6 cellular contexts compared by ENCODE assay signal in the genomic region with DNA sequence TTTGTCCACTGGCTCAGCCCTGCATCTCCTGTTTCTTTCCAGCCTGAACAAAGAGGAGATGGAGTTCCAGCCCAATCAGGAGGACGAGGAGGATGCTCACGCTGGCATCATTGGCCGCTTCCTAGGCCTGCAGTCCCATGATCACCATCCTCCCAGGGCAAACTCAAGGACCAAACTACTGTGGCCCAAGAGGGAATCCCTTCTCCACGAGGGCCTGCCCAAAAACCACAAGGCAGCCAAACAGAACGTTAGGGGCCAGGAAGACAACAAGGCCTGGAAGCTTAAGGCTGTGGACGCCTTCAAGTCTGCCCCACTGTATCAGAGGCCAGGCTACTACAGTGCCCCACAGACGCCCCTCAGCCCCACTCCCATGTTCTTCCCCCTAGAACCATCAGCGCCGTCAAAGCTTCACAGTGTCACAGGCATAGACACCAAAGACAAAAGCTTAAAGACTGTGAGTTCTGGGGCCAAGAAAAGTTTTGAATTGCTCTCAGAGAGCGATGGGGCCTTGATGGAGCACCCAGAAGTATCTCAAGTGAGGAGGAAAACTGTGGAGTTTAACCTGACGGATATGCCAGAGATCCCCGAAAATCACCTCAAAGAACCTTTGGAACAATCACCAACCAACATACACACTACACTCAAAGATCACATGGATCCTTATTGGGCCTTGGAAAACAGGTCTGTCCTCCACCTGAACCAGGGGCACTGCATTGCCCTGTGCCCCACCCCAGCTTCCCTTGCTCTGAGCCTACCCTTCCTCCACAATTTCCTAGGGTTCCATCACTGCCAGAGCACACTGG. TPM values are rescaled to one million over a fixed set of nuclear protein-coding genes. Genes with fewer than 3 reads are reported as not detected.
DNase-seq lines count a peak whose midpoint lies in the region; ATAC-seq, FAIRE-seq and TF ChIP-seq lines count a peak whose summit lies in the region.

No MANE protein-coding gene starts in this region.

- peak overlapping the region in 1 of 2 experiments; percentile 50; a peak in 1 of 4 replicates for H3K9ac ChIP-seq in K562 (ENCODE audit: insufficient read depth in 1 of 2, low read depth in 2 of 2, low read length in 2 of 2)

- peak overlapping the region; percentile 34 to 100 (median 88) for H3K27ac Mint-ChIP-seq in CD8-positive, alpha-beta memory T cell
- peak overlapping the region; percentile 86 to 93 for H3K27ac Mint-ChIP-seq in natural killer cell

- no peak for TF ChIP-seq EP300 in K562 (IDR thresholded peaks at IDR 0.05; ENCODE audit: low read length)

- intact Hi-C loops in K562 (cut with micrococcal nuclease) (no loop called here), natural killer cell (cut with micrococcal nuclease) (no loop called here)

- peaks cover 43% of the 10 kb centered on the region for H4K20me1 ChIP-seq in K562 (replicated peaks; ENCODE audit: control insufficient read depth, insufficient read depth, low read length)

- in situ Hi-C loops in K562 (cut with MboI) = no loop called here
- in situ Hi-C loops in HAP-1 (cut with MboI; ENCODE audit: low sequenced_read_pairs) = no loop called here

- H3K27me3 ChIP-seq in CD8-positive, alpha-beta memory T cell (ENCODE audit: insufficient read depth, low read length, poor library complexity, severe bottlenecking) = no peaks in the 10 kb centered on the region
- no peaks in the 10 kb centered on the region for H3K27me3 ChIP-seq in K562 (ENCODE audit: control insufficient read depth in 2 of 2, insufficient read depth in 2 of 2, low read length in 2 of 2)
- H3K27me3 ChIP-seq in HAP-1 (ENCODE audit: low read depth) = no peaks in the 10 kb centered on the region

- peaks cover 18% of the 10 kb centered on the region for H3K36me3 ChIP-seq in CD8-positive, alpha-beta memory T cell (ENCODE audit: insufficient read depth, low read length)
- H3K36me3 ChIP-seq in K562 (ENCODE audit: control insufficient read depth, insufficient read depth, low read length) (peaks cover 39% of the 10 kb centered on the region), HAP-1 (replicated peaks) (peaks cover 37% of the 10 kb centered on the region)

- no peak for TF ChIP-seq POLR2A in K562 (conservative IDR thresholded peaks at IDR 0.05)

- no TSS peak for BruUV-seq in K562 (replicated peaks; lab: Mats Ljungman, UMichigan)

- H3K4me3 Mint-ChIP-seq in CD8-positive, alpha-beta memory T cell = peak overlapping the region in 3 of 7 donors; percentile 32 to 100 (median 41)
- H3K4me3 Mint-ChIP-seq in natural killer cell = peak overlapping the region; percentile 37

- H3K9me1 ChIP-seq in K562 (ENCODE audit: control insufficient read depth, insufficient read depth, low read length) = peaks cover 6% of the 10 kb centered on the region

- H2AFZ ChIP-seq in K562 (ENCODE audit: low read depth, low read length) = no peak overlapping the region

- H3K27ac ChIP-seq in CD8-positive, alpha-beta memory T cell (ENCODE audit: low read depth, low read length) = no peak overlapping the region
- peak overlapping the region; percentile 18; the same call in 2 of the 3 replicates for H3K27ac ChIP-seq in K562 (ENCODE audit: extremely low read depth, low read depth, low read length)

- H3K79me2 ChIP-seq in K562 (ENCODE audit: control insufficient read depth, insufficient read depth, low read length) = peaks cover 41% of the 10 kb centered on the region

- TF ChIP-seq RAD21 in K562 (CRISPR knock-in tag; conservative IDR thresholded peaks at IDR 0.05 in 1 of 2, IDR thresholded peaks at IDR 0.05 in 1 of 2) = no peak

- H3K27me3 Mint-ChIP-seq in CD8-positive, alpha-beta memory T cell = peaks cover 0 to 11% of the 10 kb centered on the region in 2 donors
- H3K27me3 Mint-ChIP-seq in natural killer cell (ENCODE audit: low read depth in 2 of 2) = no peaks in the 10 kb centered on the region

- WGBS in K562 (ENCODE audit: insufficient coverage, low coverage, missing lambda C conversion rate) = 73% methylated on average over 12 of the region's 12 CpGs

- H3K4me2 ChIP-seq in K562 (ENCODE audit: insufficient read depth, low read length) = no peak overlapping the region

- no peak for FAIRE-seq in K562 (lab: Jason Lieb, UNC)

- CTCF ChIA-PET in CD8-positive, alpha-beta memory T cell (lab: Charles Lee) = interaction anchor here (1.3 to 1.4 kb wide), 2 partner anchors 63 to 120 kb away, joined by 3 to 6 read pairs; no protein-coding TSS in a partner anchor
- CTCF ChIA-PET in K562 (lab: Yijun Ruan, JAX; ENCODE audit: low intra/inter-chr PET ratio) = no interaction called here

- H3K4me1 Mint-ChIP-seq in CD8-positive, alpha-beta memory T cell = peaks cover 37 to 43% (median 39%) of the 10 kb centered on the region in 3 donors
- H3K4me1 Mint-ChIP-seq in natural killer cell = peaks cover 33 to 35% of the 10 kb centered on the region in 2 donors

- POLR2A ChIA-PET in CD8-positive, alpha-beta memory T cell (lab: Charles Lee) = interaction anchor here (1.5 kb wide), 1 partner anchor 63 kb away, joined by 5 read pairs; no protein-coding TSS in a partner anchor
- POLR2A ChIA-PET in K562 (lab: Yijun Ruan, JAX) = interaction anchor here (0.8 to 11.8 kb wide), 19 partner anchors 9 to 545 kb away, joined by 3 to 327 read pairs (median 5); a partner anchor contains a TSS

- H3K9me3 Mint-ChIP-seq in CD8-positive, alpha-beta memory T cell = no peaks in the 10 kb centered on the region
- H3K9me3 Mint-ChIP-seq in natural killer cell = no peaks in the 10 kb centered on the region

- H3K4me3 ChIP-seq in CD8-positive, alpha-beta memory T cell (ENCODE audit: low read length) = no peak overlapping the region
- H3K4me3 ChIP-seq in K562 (no peak overlapping the region), HAP-1 (no peak overlapping the region)

- H3K4me1 ChIP-seq in CD8-positive, alpha-beta memory T cell (ENCODE audit: insufficient read depth, low read length) = peaks cover 31% of the 10 kb centered on the region
- H3K4me1 ChIP-seq in K562 (replicated peaks in 1 of 2; ENCODE audit: control insufficient read depth in 2 of 2, insufficient read depth in 2 of 2, low read length in 2 of 2) (peaks cover 34 to 45% of the 10 kb centered on the region in 2 experiments), HAP-1 (no peaks in the 10 kb centered on the region)

- peak in 2 of 5 donors; percentile 7 to 16 for DNase-seq in CD8-positive, alpha-beta memory T cell
- DNase-seq in K562 (ENCODE audit: extremely low read depth in 1 of 4, low spot score in 3 of 4) = no peak
- DNase-seq in natural killer cell = no peak
- DNase-seq in HAP-1 (ENCODE audit: low spot score in 2 of 2) = no peak
- no peak for DNase-seq in NCI-H1105 (lab: John Stamatoyannopoulos, UW)

- TF ChIP-seq CTCF in K562 (IDR thresholded peaks at IDR 0.05 in 2 of 3, conservative IDR thresholded peaks at IDR 0.05 in 1 of 3; ENCODE audit: insufficient read depth in 2 of 3, low read depth in 1 of 3, low read length in 3 of 3) (no peak), natural killer cell (IDR thresholded peaks at IDR 0.05) (no peak)

- ATAC-seq in K562 (0 out of 3 replicates have a peak, but pooled peaks have one; percentile 1), natural killer cell (peak in 2 of 3 donors; percentile 1 to 22), GM21515 (IDR thresholded peaks at IDR 0.05; ENCODE audit: unreplicated experiment) (no peak)

- peaks cover 16 to 49% (median 17%) of the 10 kb centered on the region in 3 donors for H3K36me3 Mint-ChIP-seq in CD8-positive, alpha-beta memory T cell
- H3K36me3 Mint-ChIP-seq in natural killer cell = peaks cover 10% of the 10 kb centered on the region

- H3K9me3 ChIP-seq in CD8-positive, alpha-beta memory T cell (ENCODE audit: low read length) = no peaks in the 10 kb centered on the region
- no peaks in the 10 kb centered on the region for H3K9me3 ChIP-seq in K562 (replicated peaks; ENCODE audit: control insufficient read depth, insufficient read depth, low read depth, low read length)
- H3K9me3 ChIP-seq in HAP-1 = no peaks in the 10 kb centered on the region

RNA-seq across cellular contexts. Expression of a gene that starts 5.0 kb away (rescaled TPM):
- 100 to 1,000 TPM; 490 to 506 TPM for total RNA-seq in CD8-positive, alpha-beta memory T cell
- polyA plus RNA-seq in CD8-positive, alpha-beta memory T cell = 2,741 TPM
- 340 and 424 TPM in 2 replicates for total RNA-seq in K562 (2011; cell fraction: chromatin; rRNA removed; ENCODE audit: low replicate concordance)
- total RNA-seq in K562 (2011; cell fraction: nucleolus; rRNA removed) = 235 and 254 TPM in 2 replicates
- total RNA-seq in K562 (2011; cell fraction: nucleoplasm; rRNA removed) = 466 and 809 TPM in 2 replicates
- total RNA-seq in K562 (2014; rRNA removed) = 542 and 714 TPM in 2 replicates
- 854 and 941 TPM in 2 replicates for total RNA-seq in K562 (2014; rRNA removed; fragmentation: Illumina TruSeq; extraction: Trizol)
- 794 and 802 TPM in 2 replicates for total RNA-seq in K562 (2015; rRNA removed; fragmentation: Illumina TruSeq; extraction: Trizol)
- 1,987 and 1,991 TPM in 2 replicates for total RNA-seq in K562 (2021)
- polyA plus RNA-seq in K562 (2011; rRNA removed) = 692 and 749 TPM in 2 replicates
- polyA plus RNA-seq in K562 (2011; cell fraction: cytosol; rRNA removed) = 753 and 1,113 TPM in 2 replicates
- 360 and 464 TPM in 2 replicates for polyA plus RNA-seq in K562 (2011; cell fraction: nucleus; rRNA removed)
- 2,840 and 5,114 TPM in 2 replicates for polyA plus RNA-seq in K562 (2012)
- polyA plus RNA-seq in K562 (2014; fragmentation: Illumina TruSeq; extraction: Trizol) = 2,369 and 3,146 TPM in 2 replicates
- polyA plus RNA-seq in K562 (2014; fragmentation: Nextera tagmentation; extraction: Ambion mirVana) = 100 to 1,000 TPM; 370 to 426 TPM
- 1,104 and 1,916 TPM in 2 replicates for polyA plus RNA-seq in K562 (2014; rRNA removed)
- polyA minus RNA-seq in K562 (2011; rRNA and poly(A)+ RNA removed) = 797 and 971 TPM in 2 replicates
- polyA minus RNA-seq in K562 (2011; cell fraction: cytosol; rRNA and poly(A)+ RNA removed) = 687 and 1,035 TPM in 2 replicates
- 101 and 228 TPM in 2 replicates for polyA minus RNA-seq in K562 (2011; cell fraction: nucleus; rRNA and poly(A)+ RNA removed)
- 1,000 to 10,000 TPM; 1,067 to 1,951 (median 1,796) TPM for total RNA-seq in natural killer cell

RNA-seq across cellular contexts. Expression of a gene that starts 12.3 kb away (rescaled TPM):
- total RNA-seq in CD8-positive, alpha-beta memory T cell = under 1 TPM in 1 of 2 experiments, not detected in 1; 0.09 TPM
- 1.5 TPM for polyA plus RNA-seq in CD8-positive, alpha-beta memory T cell
- 4.5 and 6.1 TPM in 2 replicates for total RNA-seq in K562 (2011; cell fraction: chromatin; rRNA removed; ENCODE audit: low replicate concordance)
- 4.7 and 5.5 TPM in 2 replicates for total RNA-seq in K562 (2011; cell fraction: nucleolus; rRNA removed)
- total RNA-seq in K562 (2011; cell fraction: nucleoplasm; rRNA removed) = 4.4 and 5.5 TPM in 2 replicates
- total RNA-seq in K562 (2014; rRNA removed) (0.36 and 0.61 TPM in 2 replicates), K562 (2014; rRNA removed; fragmentation: Illumina TruSeq; extraction: Trizol) (0.35 and 0.40 TPM in 2 replicates), K562 (2015; rRNA removed; fragmentation: Illumina TruSeq; extraction: Trizol) (0.07 and 0.11 TPM in 2 replicates), K562 (2021) (0.85 and 1.0 TPM in 2 replicates), natural killer cell (1 to 10 TPM in 2 of 3 donors, under 1 TPM in 1; 0.32 to 2.0 (median 1.4) TPM)
- polyA plus RNA-seq in K562 (2011; rRNA removed) (0.22 and 0.49 TPM in 2 replicates), K562 (2014; fragmentation: Illumina TruSeq; extraction: Trizol) (0.73 and 0.86 TPM in 2 replicates), K562 (2014; fragmentation: Nextera tagmentation; extraction: Ambion mirVana) (under 1 TPM; 0.27 to 0.62 TPM), K562 (2014; rRNA removed) (1.3 TPM in 2 replicates)
- polyA plus RNA-seq in K562 (2011; cell fraction: cytosol; rRNA removed) = 0.15 and 0.35 TPM in 2 replicates
- polyA plus RNA-seq in K562 (2011; cell fraction: nucleus; rRNA removed) = 1.4 and 1.9 TPM in 2 replicates
- 1.0 and 15.0 TPM in 2 replicates for polyA plus RNA-seq in K562 (2012)
- 0.28 and 0.66 TPM in 2 replicates for polyA minus RNA-seq in K562 (2011; rRNA and poly(A)+ RNA removed)
- not detected in 2 replicates for polyA minus RNA-seq in K562 (2011; cell fraction: cytosol; rRNA and poly(A)+ RNA removed)
- polyA minus RNA-seq in K562 (2011; cell fraction: nucleus; rRNA and poly(A)+ RNA removed) = 0.67 and 2.3 TPM in 2 replicates

RNA-seq across cellular contexts. Expression of a gene that starts 45.0 kb away (rescaled TPM):
- under 1 TPM; 0.28 to 0.53 TPM for total RNA-seq in CD8-positive, alpha-beta memory T cell
- not detected for polyA plus RNA-seq in CD8-positive, alpha-beta memory T cell
- 21.2 and 46.4 TPM in 2 replicates for total RNA-seq in K562 (2011; cell fraction: chromatin; rRNA removed; ENCODE audit: low replicate concordance)
- total RNA-seq in K562 (2011; cell fraction: nucleolus; rRNA removed) = 27.3 and 33.0 TPM in 2 replicates
- total RNA-seq in K562 (2011; cell fraction: nucleoplasm; rRNA removed) = 19.3 and 24.0 TPM in 2 replicates
- total RNA-seq in K562 (2014; rRNA removed) = 17.6 and 19.8 TPM in 2 replicates
- total RNA-seq in K562 (2014; rRNA removed; fragmentation: Illumina TruSeq; extraction: Trizol) = 2.0 and 3.7 TPM in 2 replicates
- total RNA-seq in K562 (2015; rRNA removed; fragmentation: Illumina TruSeq; extraction: Trizol) = 8.9 and 10.3 TPM in 2 replicates
- 42.6 and 46.2 TPM in 2 replicates for total RNA-seq in K562 (2021)
- 15.5 and 17.7 TPM in 2 replicates for polyA plus RNA-seq in K562 (2011; rRNA removed)
- 18.3 and 41.7 TPM in 2 replicates for polyA plus RNA-seq in K562 (2011; cell fraction: cytosol; rRNA removed)
- 25.8 and 42.6 TPM in 2 replicates for polyA plus RNA-seq in K562 (2011; cell fraction: nucleus; rRNA removed)
- polyA plus RNA-seq in K562 (2012) = 15.9 and 29.1 TPM in 2 replicates
- 25.1 and 31.8 TPM in 2 replicates for polyA plus RNA-seq in K562 (2014; fragmentation: Illumina TruSeq; extraction: Trizol)
- polyA plus RNA-seq in K562 (2014; fragmentation: Nextera tagmentation; extraction: Ambion mirVana) = under 1 TPM; 0.15 to 0.25 TPM
- 28.2 and 29.7 TPM in 2 replicates for polyA plus RNA-seq in K562 (2014; rRNA removed)
- polyA minus RNA-seq in K562 (2011; rRNA and poly(A)+ RNA removed) = 6.1 and 11.2 TPM in 2 replicates
- 22.8 and 26.0 TPM in 2 replicates for polyA minus RNA-seq in K562 (2011; cell fraction: cytosol; rRNA and poly(A)+ RNA removed)
- polyA minus RNA-seq in K562 (2011; cell fraction: nucleus; rRNA and poly(A)+ RNA removed) = 13.3 and 13.9 TPM in 2 replicates
- not detected for total RNA-seq in natural killer cell
